ENCODE assay signal across 12 cellular contexts in genomic region chr21:36647279-36648093, GRCh38. TPM values are rescaled to one million over a fixed set of nuclear protein-coding genes. Genes with fewer than 3 reads are reported as not detected.
DNase-seq lines count a peak whose midpoint lies in the region; ATAC-seq, FAIRE-seq and TF ChIP-seq lines count a peak whose summit lies in the region.
"Had no signal": no experiment of that assay in that cellular context is flagged by ENCODE, and none has a peak within 500 bp of the region (broad histone marks: within the 10 kb centered on the region; RNA-seq: fewer than 3 reads in every experiment).

No MANE protein-coding gene starts in this region.

- FAIRE-seq in RCC 7860 (lab: Jason Lieb, UNC): peak; percentile 68

- H3K4me3 Mint-ChIP-seq in activated CD8-positive, alpha-beta memory T cell treated with anti-CD3 and anti-CD28 coated beads, Interleukin-2, amount 10 ng/mL, durations not matched to agents 7 days and 5 days: no peak overlapping the region
- H3K4me3 Mint-ChIP-seq: activated B cell treated with CpG ODN at 0.5 μM for 24 hours had no signal

- no peak for TF ChIP-seq CTCF in fibroblast of mammary gland (conservative IDR thresholded peaks at IDR 0.05; ENCODE audit: control insufficient read depth, insufficient read depth, low read depth, low read length)

- no peak for ATAC-seq in HG03571 (IDR thresholded peaks at IDR 0.05; ENCODE audit: unreplicated experiment)
- no peak for ATAC-seq in activated CD8-positive, alpha-beta memory T cell treated with anti-CD3 and anti-CD28 coated beads, Interleukin-2, amount 10 ng/mL, durations not matched to agents 7 days and 5 days

- no peaks in the 10 kb centered on the region for H3K9me3 ChIP-seq in neuron (ENCODE audit: low read length)
- H3K9me3 ChIP-seq: left ventricle myocardium inferior had no signal

- H3K4me1 Mint-ChIP-seq in activated CD8-positive, alpha-beta memory T cell treated with anti-CD3 and anti-CD28 coated beads, Interleukin-2, amount 10 ng/mL, durations not matched to agents 7 days and 5 days: no peaks in the 10 kb centered on the region
- H3K4me1 Mint-ChIP-seq: activated B cell treated with CpG ODN at 0.5 μM for 24 hours had no signal

- no peaks in the 10 kb centered on the region for H3K27me3 Mint-ChIP-seq in activated CD8-positive, alpha-beta memory T cell treated with anti-CD3 and anti-CD28 coated beads, Interleukin-2, amount 10 ng/mL, durations not matched to agents 7 days and 5 days

- no peaks in the 10 kb centered on the region for H3K36me3 ChIP-seq in neuron (ENCODE audit: insufficient read depth, low read length)
- H3K36me3 ChIP-seq: left ventricle myocardium inferior had no signal

- H3K27ac Mint-ChIP-seq in activated CD8-positive, alpha-beta memory T cell treated with anti-CD3 and anti-CD28 coated beads, Interleukin-2, amount 10 ng/mL, durations not matched to agents 7 days and 5 days: no peak overlapping the region
- H3K27ac Mint-ChIP-seq: activated B cell treated with CpG ODN at 0.5 μM for 24 hours had no signal

- peaks cover 3% of the 10 kb centered on the region for H3K4me1 ChIP-seq in neuron (ENCODE audit: insufficient read depth, low read length)
- H3K4me1 ChIP-seq: left ventricle myocardium inferior had no signal

- H3K4me3 ChIP-seq in fibroblast of mammary gland (ENCODE audit: control insufficient read depth, low read depth, low read length): no peak overlapping the region
- no peak overlapping the region for H3K4me3 ChIP-seq in neuron (ENCODE audit: low read length)
- H3K4me3 ChIP-seq: left ventricle myocardium inferior, skin epidermis had no signal

- CTCF ChIA-PET in activated CD8-positive, alpha-beta memory T cell treated with anti-CD3 and anti-CD28 coated beads, Interleukin-2, amount 10 ng/mL, durations not matched to agents 7 days and 5 days (lab: Charles Lee): interaction anchor here (0.8 kb wide), 1 partner anchor 17 kb away, joined by 3 read pairs; no protein-coding TSS in a partner anchor

- H2AFZ ChIP-seq in neuron (ENCODE audit: low read depth, low read length): peak overlapping the region; percentile 84

- H3K27me3 ChIP-seq in neuron (ENCODE audit: insufficient read depth, low read length): no peaks in the 10 kb centered on the region

- H3K36me3 Mint-ChIP-seq in activated CD8-positive, alpha-beta memory T cell treated with anti-CD3 and anti-CD28 coated beads, Interleukin-2, amount 10 ng/mL, durations not matched to agents 7 days and 5 days: no peaks in the 10 kb centered on the region

- DNase-seq in H4 (ENCODE audit: low spot score) (peak; percentile 30), RCC 7860 (ENCODE audit: low spot score) (peak; percentile 62), fibroblast of mammary gland (ENCODE audit: low read depth) (peak; percentile 41), MV-4-11 (lab: John Stamatoyannopoulos, UW) (no peak)
- no peak for DNase-seq in stimulated activated CD8-positive, alpha-beta memory T cell treated with anti-CD3 and anti-CD28 coated beads, Interleukin-4, amount 100 ng/mL, for 48 hours
- DNase-seq in activated CD8-positive, alpha-beta memory T cell treated with anti-CD3 and anti-CD28 coated beads, Interleukin-2, amount 10 ng/mL, durations not matched to agents 7 days and 5 days: no peak
- DNase-seq: activated B cell treated with CpG ODN at 0.5 μM for 24 hours; activated naive CD4-positive, alpha-beta T cell treated with Interleukin-2 at 50 U/mL for 16 hours; left ventricle myocardium inferior had no signal

- no peaks in the 10 kb centered on the region for H3K9me3 Mint-ChIP-seq in activated CD8-positive, alpha-beta memory T cell treated with anti-CD3 and anti-CD28 coated beads, Interleukin-2, amount 10 ng/mL, durations not matched to agents 7 days and 5 days (ENCODE audit: low read depth)

RNA-seq across cellular contexts. Expression of gene SIM2, which starts 51.4 kb away (rescaled TPM):
- total RNA-seq in H4 (2014; rRNA removed; shearing (Covaris generic)): 1.6 and 2.3 TPM in 2 replicates
- under 1 TPM in 1 of 2 experiments, not detected in 1; 0.09 TPM for total RNA-seq in activated CD8-positive, alpha-beta memory T cell treated with anti-CD3 and anti-CD28 coated beads, Interleukin-2, amount 10 ng/mL, durations not matched to agents 7 days and 5 days
- total RNA-seq: activated B cell treated with CpG ODN at 0.5 μM for 24 hours, left ventricle myocardium inferior had no signal

Comparison
In these comparisons a context has a peak if more than half of its experiments do, and no peak if none do; other contexts are left out.
1. DNase-seq: peak in H4 (single experiment), RCC 7860 (single experiment) and fibroblast of mammary gland (single experiment); none in MV-4-11 (single experiment), stimulated activated CD8-positive, alpha-beta memory T cell treated with anti-CD3 and anti-CD28 coated beads, Interleukin-4, amount 100 ng/mL, for 48 hours (single experiment) and activated CD8-positive, alpha-beta memory T cell treated with anti-CD3 and anti-CD28 coated beads, Interleukin-2, amount 10 ng/mL, durations not matched to agents 7 days and 5 days (single experiment).